30 cellular contexts compared by ENCODE assay signal in the genomic region with DNA sequence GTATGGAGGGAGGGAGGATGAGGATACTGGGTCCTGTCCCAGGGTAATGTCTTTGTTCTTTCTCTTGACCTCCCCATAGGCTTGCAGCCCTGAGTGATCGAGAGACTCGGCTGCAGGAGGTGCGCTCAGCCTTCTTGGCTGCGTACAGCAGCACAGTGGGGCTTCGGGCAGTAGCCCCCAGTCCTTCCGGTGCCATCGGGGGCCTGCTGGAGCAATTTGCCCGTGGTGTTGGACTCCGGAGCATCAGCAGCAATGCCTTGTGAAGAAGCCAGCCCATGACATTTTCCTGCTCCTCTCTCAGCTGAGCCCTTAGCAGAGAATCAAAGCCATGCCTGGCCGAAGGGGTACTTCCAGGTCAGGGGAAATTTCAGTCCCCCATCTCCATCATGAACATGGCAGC. TPM values are rescaled to one million over a fixed set of nuclear protein-coding genes. Genes with fewer than 3 reads are reported as not detected.
DNase-seq lines count a peak whose midpoint lies in the region; ATAC-seq, FAIRE-seq and TF ChIP-seq lines count a peak whose summit lies in the region.
"Had no signal": no experiment of that assay in that cellular context is flagged by ENCODE, and none has a peak within 500 bp of the region (broad histone marks: within the 10 kb centered on the region; RNA-seq: fewer than 3 reads in every experiment).

No MANE protein-coding gene starts in this region.

- H2AK5ac ChIP-seq in mesenchymal stem cell (ENCODE audit: low read length, severe bottlenecking) = no peak overlapping the region

- no peak overlapping the region for H3K14ac ChIP-seq in mesenchymal stem cell (ENCODE audit: low read length in 2 of 2)

- H3K9ac ChIP-seq in kidney (ENCODE audit: low read length in 2 of 2) (no peak overlapping the region), mesenchymal stem cell (ENCODE audit: low read length) (no peak overlapping the region)
- H3K9ac ChIP-seq: BLaER1 had no signal

- no peak overlapping the region for H2BK12ac ChIP-seq in mesenchymal stem cell (ENCODE audit: low read length in 2 of 2)

- H3K4ac ChIP-seq in mesenchymal stem cell (ENCODE audit: low read depth in 1 of 2, low read length in 2 of 2) = no peak overlapping the region

- no peak for TF ChIP-seq CTCF in RWPE1 (conservative IDR thresholded peaks at IDR 0.05; ENCODE audit: low read depth)
- no peak for TF ChIP-seq CTCF in kidney (IDR thresholded peaks at IDR 0.05; ENCODE audit: borderline replicate concordance, extremely low read depth, insufficient read depth)

- no peak overlapping the region for H2AFZ ChIP-seq in mesenchymal stem cell (ENCODE audit: low read depth, low read length)

- no peak overlapping the region for H4K91ac ChIP-seq in mesenchymal stem cell (ENCODE audit: low read length)

- no peak overlapping the region for H3K23ac ChIP-seq in mesenchymal stem cell (ENCODE audit: low read length in 2 of 2)

- DNase-seq in RWPE1 (ENCODE audit: low spot score) (no peak), kidney (peak; percentile 56), mesenchymal stem cell (no peak)
- DNase-seq in stimulated activated naive B cell treated with anti-CD40 and anti-IgM and Interleukin-4, amounts not matched to agents 10 μg/mL and 1 μg/mL and 100 μg/mL, for 72 hours = no peak
- DNase-seq: 8988T; ACHN; BE2C; C1 segment of cervical spinal cord; CD4-positive, alpha-beta memory T cell; CD4-positive, CD25-positive, alpha-beta regulatory T cell; COR-L47; DMS 273 treated with DMSO at 0.1 percent for 48 hours; DMS153; DMS53; DMS79; DND-41; EL; GDM1 had no signal

- H3K9me3 ChIP-seq in kidney (ENCODE audit: control insufficient read depth in 1 of 2, low read length in 2 of 2) (no peaks in the 10 kb centered on the region), mesenchymal stem cell (ENCODE audit: control insufficient read depth, low read length) (no peaks in the 10 kb centered on the region)
- H3K9me3 ChIP-seq: BE2C, BLaER1 had no signal

- H3K4me3 Mint-ChIP-seq in stimulated activated naive B cell treated with anti-CD40 and anti-IgM and Interleukin-4, amounts not matched to agents 10 μg/mL and 1 μg/mL and 100 μg/mL, for 72 hours = no peak overlapping the region
- H3K4me3 Mint-ChIP-seq: CD14-positive monocyte; CD4-positive, alpha-beta memory T cell; CD8-positive, alpha-beta memory T cell had no signal

- peak overlapping the region; percentile 63; the same call in 1 of the 2 replicates for H3K27ac ChIP-seq in RWPE1
- no peak overlapping the region for H3K27ac ChIP-seq in kidney (ENCODE audit: low read depth in 2 of 2, low read length in 2 of 2)
- no peak overlapping the region for H3K27ac ChIP-seq in mesenchymal stem cell (ENCODE audit: low read length, poor library complexity, severe bottlenecking)
- H3K27ac ChIP-seq: BLaER1 had no signal

- no peak overlapping the region for H2BK15ac ChIP-seq in mesenchymal stem cell (ENCODE audit: low read depth, poor library complexity, severe bottlenecking)

- H4K8ac ChIP-seq in mesenchymal stem cell (ENCODE audit: low read length) = no peak overlapping the region

- peak overlapping the region; percentile 42 for H3K27ac Mint-ChIP-seq in stimulated activated naive B cell treated with anti-CD40 and anti-IgM and Interleukin-4, amounts not matched to agents 10 μg/mL and 1 μg/mL and 100 μg/mL, for 72 hours
- H3K27ac Mint-ChIP-seq: CD4-positive, CD25-positive, alpha-beta regulatory T cell had no signal

- peaks cover 32 to 34% of the 10 kb centered on the region in 2 experiments for H3K27me3 ChIP-seq in mesenchymal stem cell (ENCODE audit: control insufficient read depth in 1 of 2, insufficient read depth in 1 of 2, low read length in 2 of 2)
- H3K27me3 ChIP-seq: BE2C had no signal

- ATAC-seq in stimulated activated naive B cell treated with anti-CD40 and anti-IgM and Interleukin-4, amounts not matched to agents 10 μg/mL and 1 μg/mL and 100 μg/mL, for 72 hours (replicated peaks) = no peak
- no peak for ATAC-seq in HG03280 (IDR thresholded peaks at IDR 0.05; ENCODE audit: unreplicated experiment)
- ATAC-seq in HG02973 (IDR thresholded peaks at IDR 0.05; ENCODE audit: unreplicated experiment) = no peak
- ATAC-seq: GM12878 had no signal

- H3K9me3 Mint-ChIP-seq in stimulated activated naive B cell treated with anti-CD40 and anti-IgM and Interleukin-4, amounts not matched to agents 10 μg/mL and 1 μg/mL and 100 μg/mL, for 72 hours = no peaks in the 10 kb centered on the region
- H3K9me3 Mint-ChIP-seq: CD4-positive, alpha-beta memory T cell; CD4-positive, CD25-positive, alpha-beta regulatory T cell; CD8-positive, alpha-beta memory T cell had no signal

- H3K18ac ChIP-seq in mesenchymal stem cell (ENCODE audit: low read depth in 1 of 2, low read length in 2 of 2) = no peak overlapping the region

- POLR2A ChIA-PET in RWPE1 (lab: Yijun Ruan, JAX; ENCODE audit: low non-redundant PET) = no interaction called here

- H3K79me1 ChIP-seq in mesenchymal stem cell (replicated peaks; ENCODE audit: low read length, poor library complexity, severe bottlenecking) = peaks cover 1% of the 10 kb centered on the region

- intact Hi-C loops in kidney (cut with DNase I) = no loop called here

- FAIRE-seq in kidney (lab: Jason Lieb, UNC) = no peak
- FAIRE-seq: A204.1, GM12878, GM12892, GM18507 had no signal

- peaks cover 13 to 21% of the 10 kb centered on the region in 2 donors for H3K36me3 ChIP-seq in kidney (ENCODE audit: control insufficient read depth in 1 of 2, insufficient read depth in 2 of 2, low read length in 2 of 2)
- peaks cover 38 to 52% of the 10 kb centered on the region in 2 experiments for H3K36me3 ChIP-seq in mesenchymal stem cell (ENCODE audit: control insufficient read depth in 1 of 2, insufficient read depth in 2 of 2, low read depth in 1 of 2, low read length in 2 of 2)
- H3K36me3 ChIP-seq: BE2C had no signal

- H3K4me1 ChIP-seq in kidney (ENCODE audit: control insufficient read depth in 1 of 2, insufficient read depth in 1 of 2, low read depth in 1 of 2, low read length in 2 of 2) (peaks cover 0 to 9% of the 10 kb centered on the region in 2 donors), mesenchymal stem cell (ENCODE audit: control insufficient read depth, insufficient read depth, low read depth, low read length) (peaks cover 17% of the 10 kb centered on the region)
- H3K4me1 ChIP-seq: BE2C, BLaER1 had no signal

- CTCF ChIA-PET in RWPE1 (lab: Yijun Ruan, JAX) = no interaction called here

- no peak overlapping the region for H3K4me2 ChIP-seq in mesenchymal stem cell (ENCODE audit: low read length, poor library complexity, severe bottlenecking)
- H3K4me2 ChIP-seq: BLaER1 had no signal

- H3K4me3 ChIP-seq in kidney (ENCODE audit: low read length in 2 of 2) = no peak overlapping the region
- no peak overlapping the region for H3K4me3 ChIP-seq in mesenchymal stem cell (ENCODE audit: insufficient read depth in 1 of 2, low read depth in 1 of 2, low read length in 2 of 2)
- H3K4me3 ChIP-seq: BLaER1, GM12878 had no signal

- peaks cover 54 to 67% of the 10 kb centered on the region in 2 donors for H3K36me3 Mint-ChIP-seq in stimulated activated naive B cell treated with anti-CD40 and anti-IgM and Interleukin-4, amounts not matched to agents 10 μg/mL and 1 μg/mL and 100 μg/mL, for 72 hours

- H3K27me3 Mint-ChIP-seq in stimulated activated naive B cell treated with anti-CD40 and anti-IgM and Interleukin-4, amounts not matched to agents 10 μg/mL and 1 μg/mL and 100 μg/mL, for 72 hours = peaks cover 21 to 28% of the 10 kb centered on the region in 2 donors

- peaks cover 9 to 28% of the 10 kb centered on the region in 2 donors for H3K4me1 Mint-ChIP-seq in stimulated activated naive B cell treated with anti-CD40 and anti-IgM and Interleukin-4, amounts not matched to agents 10 μg/mL and 1 μg/mL and 100 μg/mL, for 72 hours

- H2BK120ac ChIP-seq in mesenchymal stem cell (ENCODE audit: low read depth, low read length) = no peak overlapping the region

- 95% methylated on average over 10 of the region's 10 CpGs for whole genome bisulfite sequencing in mesenchymal stem cell

- H2BK5ac ChIP-seq in mesenchymal stem cell (ENCODE audit: low read depth, low read length, poor library complexity, severe bottlenecking) = no peak overlapping the region

RNA-seq across cellular contexts. Expression of gene CPNE9, which starts 1.9 kb away (rescaled TPM):
- total RNA-seq in kidney = 0.16 TPM
- polyA plus RNA-seq in kidney (ENCODE audit: insufficient read depth, low read depth, low replicate concordance) = 0.19 TPM
- polyA plus RNA-seq in mesenchymal stem cell (2013, experiment 1 of 2) = not detected
- 0.03 TPM for polyA plus RNA-seq in mesenchymal stem cell (2013, experiment 2 of 2)
- total RNA-seq: A673; CD4-positive, CD25-positive, alpha-beta regulatory T cell; Daoy; GM12878 had no signal
- polyA plus RNA-seq: AG04450; CD4-positive, alpha-beta memory T cell; CD4-positive, CD25-positive, alpha-beta regulatory T cell; CD8-positive, alpha-beta memory T cell had no signal

RNA-seq across cellular contexts. Expression of gene BRPF1, which starts 29.8 kb away (rescaled TPM):
- 22.4 TPM for total RNA-seq in kidney
- polyA plus RNA-seq in kidney (ENCODE audit: insufficient read depth, low read depth, low replicate concordance) = 6.2 TPM
- polyA plus RNA-seq in mesenchymal stem cell (2013, experiment 1 of 2) = 7.8 TPM
- 7.6 TPM for polyA plus RNA-seq in mesenchymal stem cell (2013, experiment 2 of 2)

RNA-seq across cellular contexts. Expression of gene OGG1, which starts 48.0 kb away (rescaled TPM):
- 31.1 TPM for total RNA-seq in kidney
- polyA plus RNA-seq in kidney (ENCODE audit: insufficient read depth, low read depth, low replicate concordance) = 51.6 TPM
- 26.5 TPM for polyA plus RNA-seq in mesenchymal stem cell (2013, experiment 1 of 2)
- 25.0 TPM for polyA plus RNA-seq in mesenchymal stem cell (2013, experiment 2 of 2)

RNA-seq across cellular contexts. Expression of gene MTMR14, which starts 52.4 kb away (rescaled TPM):
- 44.5 TPM for total RNA-seq in kidney
- polyA plus RNA-seq in kidney (ENCODE audit: insufficient read depth, low read depth, low replicate concordance) = 28.0 TPM
- 15.8 TPM for polyA plus RNA-seq in mesenchymal stem cell (2013, experiment 1 of 2)
- polyA plus RNA-seq in mesenchymal stem cell (2013, experiment 2 of 2) = 16.1 TPM
